12 cellular contexts compared by ENCODE assay signal in the genomic region with DNA sequence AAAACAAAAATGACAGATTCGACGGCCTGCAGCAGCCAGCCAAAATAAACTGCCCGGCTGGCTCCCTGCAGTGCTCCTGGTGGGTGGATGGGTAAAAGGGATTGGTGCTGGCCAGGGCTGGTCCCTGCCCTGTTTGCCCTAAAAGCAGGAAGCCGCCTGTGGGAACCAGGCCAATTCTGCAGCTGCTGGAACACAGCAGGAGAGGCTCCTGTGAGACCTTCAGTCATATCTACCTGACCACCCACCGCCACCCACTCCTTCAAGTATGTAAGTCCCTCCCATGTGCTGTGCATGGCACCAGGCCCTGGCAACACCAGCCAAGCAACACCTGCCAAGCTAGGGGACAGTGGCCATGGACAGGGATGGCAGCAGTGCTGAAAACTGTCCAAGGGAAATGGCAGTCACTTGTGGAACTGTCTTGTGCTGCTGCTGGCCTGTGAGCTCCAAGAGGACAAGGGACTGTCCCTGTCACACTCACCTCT. TPM values are rescaled to one million over a fixed set of nuclear protein-coding genes. Genes with fewer than 3 reads are reported as not detected.
A peak's percentile ranks its signal among the peaks of the same experiment; 100 is the strongest.
DNase-seq lines count a peak whose midpoint lies in the region; ATAC-seq and TF ChIP-seq lines count a peak whose summit lies in the region.
"Had no signal": no experiment of that assay in that cellular context is flagged by ENCODE, and none has a peak within 500 bp of the region (broad histone marks: within the 10 kb centered on the region; RNA-seq: fewer than 3 reads in every experiment).

No MANE protein-coding gene starts in this region.

- H3K4ac ChIP-seq in IMR-90 (ENCODE audit: low read depth, low read length) = no peak overlapping the region

- H3K18ac ChIP-seq in IMR-90 (ENCODE audit: low read depth, low read length) = no peak overlapping the region

- H4K5ac ChIP-seq in IMR-90 (ENCODE audit: low read depth, low read length) = no peak overlapping the region

- no peak overlapping the region for H2BK15ac ChIP-seq in IMR-90 (ENCODE audit: low read depth, low read length)

- no peak overlapping the region for H3K56ac ChIP-seq in IMR-90 (ENCODE audit: extremely low read depth, insufficient read depth, low read length)

- H3K27me3 ChIP-seq in IMR-90 (ENCODE audit: control insufficient read depth, insufficient read depth, low read length) (no peaks in the 10 kb centered on the region), SJCRH30 (no peaks in the 10 kb centered on the region), skeletal muscle satellite cell (ENCODE audit: control insufficient read depth, insufficient read depth, low read length) (no peaks in the 10 kb centered on the region)
- no peaks in the 10 kb centered on the region for H3K27me3 ChIP-seq in effector memory CD4-positive, alpha-beta T cell (replicated peaks; ENCODE audit: control insufficient read depth, insufficient read depth, low read length, poor library complexity, severe bottlenecking)
- H3K27me3 ChIP-seq: hepatocyte had no signal

- TF ChIP-seq RAD21 in IMR-90 (IDR thresholded peaks at IDR 0.05; ENCODE audit: low read length) = no peak

- peak overlapping the region; percentile 15 for H2AFZ ChIP-seq in IMR-90 (replicated peaks; ENCODE audit: low read length, poor library complexity)
- H2AFZ ChIP-seq: GM23248, hepatocyte had no signal

- BruUV-seq in IMR-90 (replicated peaks; lab: Mats Ljungman, UMichigan) = no TSS peak

- H3K4me2 ChIP-seq in IMR-90 (ENCODE audit: low read depth, low read length) = no peak overlapping the region
- H3K4me2 ChIP-seq in skeletal muscle satellite cell (ENCODE audit: low read length) = peak overlapping the region; percentile 57
- H3K4me2 ChIP-seq: hepatocyte had no signal

- H3K27ac ChIP-seq in IMR-90 (ENCODE audit: insufficient read depth, low read length) (no peak overlapping the region), SJCRH30 (no peak overlapping the region)
- H3K27ac ChIP-seq in effector memory CD4-positive, alpha-beta T cell (ENCODE audit: insufficient read depth, low read length, poor library complexity, severe bottlenecking) = no peak overlapping the region
- H3K27ac ChIP-seq: hepatocyte had no signal

- in situ Hi-C loops in IMR-90 (cut with MboI; ENCODE audit: low sequenced_read_pairs) = no loop called here

- no peak overlapping the region for H2BK5ac ChIP-seq in IMR-90 (ENCODE audit: low read depth, low read length, poor library complexity, severe bottlenecking)

- TF ChIP-seq POLR2A in IMR-90 (IDR thresholded peaks at IDR 0.05; ENCODE audit: low read depth, low read length) = no peak

- no peak overlapping the region for H3K23ac ChIP-seq in IMR-90 (ENCODE audit: low read depth, low read length)

- no peak overlapping the region for H4K91ac ChIP-seq in IMR-90 (ENCODE audit: insufficient read depth, low read depth, low read length)

- ATAC-seq in IMR-90 (ENCODE audit: low read depth) (no peak), left cardiac atrium (peak; percentile 28 to 52), GM18520 (IDR thresholded peaks at IDR 0.05; ENCODE audit: unreplicated experiment) (no peak)

- peak overlapping the region; percentile 6 for H2AK9ac ChIP-seq in IMR-90 (replicated peaks; ENCODE audit: low read depth, low read length, poor library complexity)

- H3K9ac ChIP-seq in IMR-90 (ENCODE audit: low read depth, low read length) (no peak overlapping the region), skeletal muscle satellite cell (ENCODE audit: low read depth, low read length) (no peak overlapping the region)
- H3K9ac ChIP-seq: GM23248 had no signal

- H3K9me3 ChIP-seq in IMR-90 (ENCODE audit: control insufficient read depth, insufficient read depth, low read length) = no peaks in the 10 kb centered on the region
- no peaks in the 10 kb centered on the region for H3K9me3 ChIP-seq in SJCRH30 (replicated peaks)
- H3K9me3 ChIP-seq in skeletal muscle satellite cell (replicated peaks; ENCODE audit: low read length) = no peaks in the 10 kb centered on the region
- no peaks in the 10 kb centered on the region for H3K9me3 ChIP-seq in effector memory CD4-positive, alpha-beta T cell (ENCODE audit: control insufficient read depth, low read length)

- CTCF ChIA-PET in IMR-90 (lab: Yijun Ruan, JAX) = no interaction called here

- H4K20me1 ChIP-seq in IMR-90 (ENCODE audit: insufficient read depth, low read length) = peaks cover 84% of the 10 kb centered on the region

- no peak for TF ChIP-seq CTCF in IMR-90 (conservative IDR thresholded peaks at IDR 0.05; ENCODE audit: low read depth, low read length)

- H3K4me3 ChIP-seq in IMR-90 (ENCODE audit: insufficient read depth, low read depth, low read length) (no peak overlapping the region), SJCRH30 (no peak overlapping the region), skeletal muscle satellite cell (ENCODE audit: low read length) (no peak overlapping the region)
- H3K4me3 ChIP-seq in effector memory CD4-positive, alpha-beta T cell (ENCODE audit: insufficient read depth, low read depth, low read length, poor library complexity, severe bottlenecking) = no peak overlapping the region
- H3K4me3 ChIP-seq: GM23248, hepatocyte had no signal

- H3K36me3 ChIP-seq in IMR-90 (ENCODE audit: control insufficient read depth, insufficient read depth, low read length) = peaks cover 21% of the 10 kb centered on the region
- H3K36me3 ChIP-seq in SJCRH30 = peaks cover 20% of the 10 kb centered on the region
- peaks cover 34% of the 10 kb centered on the region for H3K36me3 ChIP-seq in skeletal muscle satellite cell (ENCODE audit: insufficient read depth, low read length)
- H3K36me3 ChIP-seq in effector memory CD4-positive, alpha-beta T cell (ENCODE audit: control insufficient read depth, insufficient read depth, low read length) = peaks cover 23% of the 10 kb centered on the region

- dilution Hi-C loops in IMR-90 (cut with HindIII; ENCODE audit: low sequenced_read_pairs, unreplicated experiment) = no loop called here

- peak overlapping the region; percentile 8; the same call in 1 of the 2 replicates for H2AK5ac ChIP-seq in IMR-90 (ENCODE audit: low read depth, low read length)

- H3K14ac ChIP-seq in IMR-90 (replicated peaks; ENCODE audit: low read depth, low read length) = no peak overlapping the region

- intact Hi-C loops in IMR-90 (cut with micrococcal nuclease) = no loop called here
- intact Hi-C loops in left cardiac atrium (cut with DNase I) = loop anchor here in 1 of 2 donors (10.0 kb wide), 1 partner anchor 59 kb away; no protein-coding TSS in a partner anchor

- DNase-seq in IMR-90 (no peak), SJCRH30 (peak; percentile 70 to 72), left cardiac atrium (peak; percentile 70), HuH-7 (ENCODE audit: low spot score) (no peak), UCSD-AML1 (lab: John Stamatoyannopoulos, UW; ENCODE audit: unreplicated experiment) (no peak)
- no peak for DNase-seq in effector memory CD4-positive, alpha-beta T cell
- DNase-seq: Calu3, GM23248, NCI-H2171 had no signal

- no peak overlapping the region for H2BK120ac ChIP-seq in IMR-90 (ENCODE audit: low read depth, low read length)

- POLR2A ChIA-PET in IMR-90 (lab: Charles Lee; ENCODE audit: unreplicated experiment) = no interaction called here

- WGBS in IMR-90 (ENCODE audit: extremely low coverage in 2 of 2, insufficient read length in 1 of 2), 2 experiments = 100% methylated on average over 1 of the region's 5 CpGs; no CpG with 5 or more reads in 1 of the 2 experiments

- no peak overlapping the region for H4K8ac ChIP-seq in IMR-90 (ENCODE audit: low read depth in 2 of 2, low read length in 2 of 2)

- H3K9me1 ChIP-seq in IMR-90 (ENCODE audit: insufficient read depth, low read length) = peaks cover 43% of the 10 kb centered on the region

- H3K4me1 ChIP-seq in IMR-90 (ENCODE audit: control insufficient read depth, insufficient read depth, low read length) (peaks cover 18% of the 10 kb centered on the region), SJCRH30 (peaks cover 63% of the 10 kb centered on the region), skeletal muscle satellite cell (ENCODE audit: control insufficient read depth, insufficient read depth, low read length) (peaks cover 44% of the 10 kb centered on the region)
- no peaks in the 10 kb centered on the region for H3K4me1 ChIP-seq in effector memory CD4-positive, alpha-beta T cell (ENCODE audit: control insufficient read depth, insufficient read depth, low read length, poor library complexity, severe bottlenecking)

- H2BK20ac ChIP-seq in IMR-90 (ENCODE audit: low read depth, low read length) = no peak overlapping the region

- H3K79me1 ChIP-seq in IMR-90 (ENCODE audit: low read depth in 1 of 2, low read length in 2 of 2) = peaks cover 62 to 98% of the 10 kb centered on the region in 2 experiments

TF ChIP-seq in IMR-90, 13 proteins besides CTCF, POLR2A, EP300 and RAD21 (continues in another document):
- no peak for TF ChIP-seq NFE2L2 (IDR thresholded peaks at IDR 0.05; ENCODE audit: low read depth, low read length)
- TF ChIP-seq FOS (IDR thresholded peaks at IDR 0.05; ENCODE audit: low read depth, low read length) = no peak
- TF ChIP-seq MAZ (IDR thresholded peaks at IDR 0.05; ENCODE audit: borderline replicate concordance, low read depth, low read length) = no peak
- no peak for TF ChIP-seq MAFK (IDR thresholded peaks at IDR 0.05; ENCODE audit: low read depth, low read length)
- no peak for TF ChIP-seq BHLHE40 (IDR thresholded peaks at IDR 0.05; ENCODE audit: low read depth, low read length)
- TF ChIP-seq CHD1 (IDR thresholded peaks at IDR 0.05; ENCODE audit: low read depth, low read length) = no peak
- TF ChIP-seq MXI1 (IDR thresholded peaks at IDR 0.05; ENCODE audit: borderline replicate concordance, low read depth, low read length) = no peak
- TF ChIP-seq RFX5 (IDR thresholded peaks at IDR 0.05; ENCODE audit: low read depth, low read length) = no peak
- no peak for TF ChIP-seq SMC3 (IDR thresholded peaks at IDR 0.05; ENCODE audit: low read depth, low read length)
- TF ChIP-seq RCOR1 (IDR thresholded peaks at IDR 0.05; ENCODE audit: insufficient replicate concordance, low read length) = no peak
- TF ChIP-seq, protein P1, sequence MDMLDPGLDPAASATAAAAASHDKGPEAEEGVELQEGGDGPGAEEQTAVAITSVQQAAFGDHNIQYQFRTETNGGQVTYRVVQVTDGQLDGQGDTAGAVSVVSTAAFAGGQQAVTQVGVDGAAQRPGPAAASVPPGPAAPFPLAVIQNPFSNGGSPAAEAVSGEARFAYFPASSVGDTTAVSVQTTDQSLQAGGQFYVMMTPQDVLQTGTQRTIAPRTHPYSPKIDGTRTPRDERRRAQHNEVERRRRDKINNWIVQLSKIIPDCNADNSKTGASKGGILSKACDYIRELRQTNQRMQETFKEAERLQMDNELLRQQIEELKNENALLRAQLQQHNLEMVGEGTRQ (IDR thresholded peaks at IDR 0.05; ENCODE audit: low read depth, low read length) = no peak

RNA-seq across cellular contexts. Expression of a gene that starts 48.7 kb away (rescaled TPM):
- total RNA-seq in IMR-90 (2012; rRNA removed) = 70.1 and 88.0 TPM in 2 replicates
- 46.5 and 50.0 TPM in 2 replicates for polyA plus RNA-seq in IMR-90 (2012; rRNA removed)
- 20.1 and 23.0 TPM in 2 replicates for polyA plus RNA-seq in IMR-90 (2012; cell fraction: cytosol; rRNA removed)
- 20.9 and 47.6 TPM in 2 replicates for polyA plus RNA-seq in IMR-90 (2012; cell fraction: nucleus; rRNA removed; ENCODE audit: low replicate concordance)
- total RNA-seq in SJCRH30 (2014; rRNA removed; shearing (Covaris generic)) = 47.2 and 47.5 TPM in 2 replicates
- 10 to 100 TPM; 21.2 to 39.8 TPM for total RNA-seq in left cardiac atrium
- 45.2 and 59.3 TPM in 2 replicates for total RNA-seq in skeletal muscle satellite cell (2012; rRNA removed)

Comparison
In these comparisons a context has a peak if more than half of its experiments do, and no peak if none do; other contexts are left out.
1. ATAC-seq: peak in left cardiac atrium (2 of 2); none in IMR-90 (single experiment) and GM18520 (single experiment).
2. DNase-seq: peak in SJCRH30 (2 of 2) and left cardiac atrium (single experiment); none in IMR-90 (single experiment), HuH-7 (single experiment), effector memory CD4-positive, alpha-beta T cell (0 of 3) and UCSD-AML1 (single experiment).